ENCODE assay signal across 1 cellular context in the genomic region with DNA sequence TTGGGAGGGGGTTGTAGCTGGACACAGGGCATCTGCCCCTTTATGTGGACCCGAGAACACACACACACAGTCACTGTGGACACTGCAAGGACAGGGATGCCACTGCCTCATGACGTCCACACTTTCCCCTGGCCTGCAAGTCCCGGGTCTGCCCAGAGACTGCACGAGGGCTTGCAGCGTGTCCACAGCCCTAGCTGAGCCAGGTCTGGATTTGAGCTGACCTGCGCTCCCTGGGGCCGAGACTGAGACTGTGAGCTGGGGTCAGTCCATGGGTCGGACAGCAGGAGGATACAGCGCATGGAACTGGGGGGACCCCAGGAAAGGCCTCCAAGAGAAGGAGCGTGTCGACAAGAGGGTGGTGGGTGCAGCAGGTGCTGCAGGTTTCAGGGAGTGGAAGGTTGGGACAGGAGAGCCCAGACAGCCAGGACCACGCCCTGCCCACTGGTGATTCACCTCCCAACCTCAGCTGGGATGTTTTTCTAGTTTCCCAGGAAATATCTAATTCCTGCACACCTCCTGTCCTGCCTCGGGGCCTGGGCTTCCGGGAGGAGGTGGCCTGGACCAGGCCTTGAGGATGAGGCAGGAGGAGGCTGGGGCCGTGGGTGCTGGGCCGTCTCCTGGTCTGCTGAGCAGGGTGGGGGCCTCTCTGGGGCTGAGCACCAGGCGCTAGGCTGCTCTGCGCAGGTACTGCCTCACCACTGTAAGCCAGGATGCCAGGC.
TF ChIP-seq lines count a peak whose summit lies in the region.

No MANE protein-coding gene starts in this region.

TF ChIP-seq in HepG2, 621 proteins besides CTCF, POLR2A, EP300 and RAD21 (continues in another document):
- TF ChIP-seq POLR2AphosphoS5 (IDR thresholded peaks at IDR 0.05; ENCODE audit: low read depth, low read length): 0 out of 2 replicates have a peak, but pooled peaks have one; percentile 16
- no peak for TF ChIP-seq ZNF24 (IDR thresholded peaks at IDR 0.05)
- no peak for TF ChIP-seq ZNF841 (CRISPR knock-in tag; IDR thresholded peaks at IDR 0.05; ENCODE audit: borderline replicate concordance)
- TF ChIP-seq HMG20A (CRISPR knock-in tag; IDR thresholded peaks at IDR 0.05; ENCODE audit: borderline replicate concordance): no peak
- TF ChIP-seq FOSL1 (CRISPR knock-in tag; IDR thresholded peaks at IDR 0.05; ENCODE audit: borderline replicate concordance): no peak
- TF ChIP-seq, protein P1, sequence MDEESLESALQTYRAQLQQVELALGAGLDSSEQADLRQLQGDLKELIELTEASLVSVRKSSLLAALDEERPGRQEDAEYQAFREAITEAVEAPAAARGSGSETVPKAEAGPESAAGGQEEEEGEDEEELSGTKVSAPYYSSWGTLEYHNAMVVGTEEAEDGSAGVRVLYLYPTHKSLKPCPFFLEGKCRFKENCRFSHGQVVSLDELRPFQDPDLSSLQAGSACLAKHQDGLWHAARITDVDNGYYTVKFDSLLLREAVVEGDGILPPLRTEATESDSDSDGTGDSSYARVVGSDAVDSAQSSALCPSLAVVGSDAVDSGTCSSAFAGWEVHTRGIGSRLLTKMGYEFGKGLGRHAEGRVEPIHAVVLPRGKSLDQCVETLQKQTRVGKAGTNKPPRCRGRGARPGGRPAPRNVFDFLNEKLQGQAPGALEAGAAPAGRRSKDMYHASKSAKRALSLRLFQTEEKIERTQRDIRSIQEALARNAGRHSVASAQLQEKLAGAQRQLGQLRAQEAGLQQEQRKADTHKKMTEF (CRISPR knock-in tag; IDR thresholded peaks at IDR 0.05): no peak
- TF ChIP-seq, protein P2, sequence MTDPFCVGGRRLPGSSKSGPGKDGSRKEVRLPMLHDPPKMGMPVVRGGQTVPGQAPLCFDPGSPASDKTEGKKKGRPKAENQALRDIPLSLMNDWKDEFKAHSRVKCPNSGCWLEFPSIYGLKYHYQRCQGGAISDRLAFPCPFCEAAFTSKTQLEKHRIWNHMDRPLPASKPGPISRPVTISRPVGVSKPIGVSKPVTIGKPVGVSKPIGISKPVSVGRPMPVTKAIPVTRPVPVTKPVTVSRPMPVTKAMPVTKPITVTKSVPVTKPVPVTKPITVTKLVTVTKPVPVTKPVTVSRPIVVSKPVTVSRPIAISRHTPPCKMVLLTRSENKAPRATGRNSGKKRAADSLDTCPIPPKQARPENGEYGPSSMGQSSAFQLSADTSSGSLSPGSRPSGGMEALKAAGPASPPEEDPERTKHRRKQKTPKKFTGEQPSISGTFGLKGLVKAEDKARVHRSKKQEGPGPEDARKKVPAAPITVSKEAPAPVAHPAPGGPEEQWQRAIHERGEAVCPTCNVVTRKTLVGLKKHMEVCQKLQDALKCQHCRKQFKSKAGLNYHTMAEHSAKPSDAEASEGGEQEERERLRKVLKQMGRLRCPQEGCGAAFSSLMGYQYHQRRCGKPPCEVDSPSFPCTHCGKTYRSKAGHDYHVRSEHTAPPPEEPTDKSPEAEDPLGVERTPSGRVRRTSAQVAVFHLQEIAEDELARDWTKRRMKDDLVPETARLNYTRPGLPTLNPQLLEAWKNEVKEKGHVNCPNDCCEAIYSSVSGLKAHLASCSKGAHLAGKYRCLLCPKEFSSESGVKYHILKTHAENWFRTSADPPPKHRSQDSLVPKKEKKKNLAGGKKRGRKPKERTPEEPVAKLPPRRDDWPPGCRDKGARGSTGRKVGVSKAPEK (CRISPR knock-in tag; IDR thresholded peaks at IDR 0.05; ENCODE audit: borderline replicate concordance): no peak
- TF ChIP-seq ZNF75D (CRISPR knock-in tag; IDR thresholded peaks at IDR 0.05; ENCODE audit: borderline replicate concordance): no peak
- TF ChIP-seq SIN3A (IDR thresholded peaks at IDR 0.05; ENCODE audit: borderline replicate concordance, low read depth, low read length): no peak
- TF ChIP-seq, protein P3, sequence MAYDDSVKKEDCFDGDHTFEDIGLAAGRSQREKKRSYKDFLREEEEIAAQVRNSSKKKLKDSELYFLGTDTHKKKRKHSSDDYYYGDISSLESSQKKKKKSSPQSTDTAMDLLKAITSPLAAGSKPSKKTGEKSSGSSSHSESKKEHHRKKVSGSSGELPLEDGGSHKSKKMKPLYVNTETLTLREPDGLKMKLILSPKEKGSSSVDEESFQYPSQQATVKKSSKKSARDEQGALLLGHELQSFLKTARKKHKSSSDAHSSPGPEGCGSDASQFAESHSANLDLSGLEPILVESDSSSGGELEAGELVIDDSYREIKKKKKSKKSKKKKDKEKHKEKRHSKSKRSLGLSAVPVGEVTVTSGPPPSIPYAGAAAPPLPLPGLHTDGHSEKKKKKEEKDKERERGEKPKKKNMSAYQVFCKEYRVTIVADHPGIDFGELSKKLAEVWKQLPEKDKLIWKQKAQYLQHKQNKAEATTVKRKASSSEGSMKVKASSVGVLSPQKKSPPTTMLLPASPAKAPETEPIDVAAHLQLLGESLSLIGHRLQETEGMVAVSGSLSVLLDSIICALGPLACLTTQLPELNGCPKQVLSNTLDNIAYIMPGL (CRISPR knock-in tag; IDR thresholded peaks at IDR 0.05; ENCODE audit: borderline replicate concordance in 1 of 2, low read depth in 1 of 2): no peak
- TF ChIP-seq TARDBP (CRISPR knock-in tag; IDR thresholded peaks at IDR 0.05): no peak
- no peak; the same call in 1 of the 2 replicates for TF ChIP-seq ZNF326 (CRISPR knock-in tag; IDR thresholded peaks at IDR 0.05; ENCODE audit: borderline replicate concordance)
- TF ChIP-seq AGO1 (IDR thresholded peaks at IDR 0.05; ENCODE audit: low read depth, low read length, poor library complexity, severe bottlenecking): no peak
- TF ChIP-seq ZNF432 (CRISPR knock-in tag; IDR thresholded peaks at IDR 0.05; ENCODE audit: borderline replicate concordance): no peak
- TF ChIP-seq, protein P4, sequence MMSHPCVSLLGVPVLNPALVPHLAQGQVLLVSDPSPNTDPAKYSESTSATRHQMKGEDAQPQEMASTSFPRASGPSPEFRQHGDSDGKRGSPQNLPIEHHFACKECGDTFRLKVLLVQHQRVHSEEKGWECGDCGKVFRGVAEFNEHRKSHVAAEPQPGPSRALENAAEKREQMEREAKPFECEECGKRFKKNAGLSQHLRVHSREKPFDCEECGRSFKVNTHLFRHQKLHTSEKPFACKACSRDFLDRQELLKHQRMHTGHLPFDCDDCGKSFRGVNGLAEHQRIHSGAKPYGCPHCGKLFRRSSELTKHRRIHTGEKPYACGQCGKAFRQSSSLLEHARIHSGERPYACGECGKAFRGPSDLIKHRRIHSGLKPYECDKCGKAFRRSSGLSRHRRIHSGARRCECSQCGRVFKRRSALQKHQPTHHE (CRISPR knock-in tag; IDR thresholded peaks at IDR 0.05; ENCODE audit: borderline replicate concordance): no peak
- no peak for TF ChIP-seq NCOR1 (IDR thresholded peaks at IDR 0.05; ENCODE audit: borderline replicate concordance, low read length)
- TF ChIP-seq, protein P5, sequence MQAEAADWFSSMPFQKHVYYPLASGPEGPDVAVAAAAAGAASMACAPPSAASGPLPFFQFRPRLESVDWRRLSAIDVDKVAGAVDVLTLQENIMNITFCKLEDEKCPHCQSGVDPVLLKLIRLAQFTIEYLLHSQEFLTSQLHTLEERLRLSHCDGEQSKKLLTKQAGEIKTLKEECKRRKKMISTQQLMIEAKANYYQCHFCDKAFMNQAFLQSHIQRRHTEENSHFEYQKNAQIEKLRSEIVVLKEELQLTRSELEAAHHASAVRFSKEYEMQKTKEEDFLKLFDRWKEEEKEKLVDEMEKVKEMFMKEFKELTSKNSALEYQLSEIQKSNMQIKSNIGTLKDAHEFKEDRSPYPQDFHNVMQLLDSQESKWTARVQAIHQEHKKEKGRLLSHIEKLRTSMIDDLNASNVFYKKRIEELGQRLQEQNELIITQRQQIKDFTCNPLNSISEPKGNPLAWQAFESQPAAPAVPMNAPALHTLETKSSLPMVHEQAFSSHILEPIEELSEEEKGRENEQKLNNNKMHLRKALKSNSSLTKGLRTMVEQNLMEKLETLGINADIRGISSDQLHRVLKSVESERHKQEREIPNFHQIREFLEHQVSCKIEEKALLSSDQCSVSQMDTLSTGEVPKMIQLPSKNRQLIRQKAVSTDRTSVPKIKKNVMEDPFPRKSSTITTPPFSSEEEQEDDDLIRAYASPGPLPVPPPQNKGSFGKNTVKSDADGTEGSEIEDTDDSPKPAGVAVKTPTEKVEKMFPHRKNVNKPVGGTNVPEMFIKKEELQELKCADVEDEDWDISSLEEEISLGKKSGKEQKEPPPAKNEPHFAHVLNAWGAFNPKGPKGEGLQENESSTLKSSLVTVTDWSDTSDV (CRISPR knock-in tag; IDR thresholded peaks at IDR 0.05): no peak
- no peak for TF ChIP-seq ZNF329 (CRISPR knock-in tag; IDR thresholded peaks at IDR 0.05; ENCODE audit: low read depth)
- TF ChIP-seq, protein P6, sequence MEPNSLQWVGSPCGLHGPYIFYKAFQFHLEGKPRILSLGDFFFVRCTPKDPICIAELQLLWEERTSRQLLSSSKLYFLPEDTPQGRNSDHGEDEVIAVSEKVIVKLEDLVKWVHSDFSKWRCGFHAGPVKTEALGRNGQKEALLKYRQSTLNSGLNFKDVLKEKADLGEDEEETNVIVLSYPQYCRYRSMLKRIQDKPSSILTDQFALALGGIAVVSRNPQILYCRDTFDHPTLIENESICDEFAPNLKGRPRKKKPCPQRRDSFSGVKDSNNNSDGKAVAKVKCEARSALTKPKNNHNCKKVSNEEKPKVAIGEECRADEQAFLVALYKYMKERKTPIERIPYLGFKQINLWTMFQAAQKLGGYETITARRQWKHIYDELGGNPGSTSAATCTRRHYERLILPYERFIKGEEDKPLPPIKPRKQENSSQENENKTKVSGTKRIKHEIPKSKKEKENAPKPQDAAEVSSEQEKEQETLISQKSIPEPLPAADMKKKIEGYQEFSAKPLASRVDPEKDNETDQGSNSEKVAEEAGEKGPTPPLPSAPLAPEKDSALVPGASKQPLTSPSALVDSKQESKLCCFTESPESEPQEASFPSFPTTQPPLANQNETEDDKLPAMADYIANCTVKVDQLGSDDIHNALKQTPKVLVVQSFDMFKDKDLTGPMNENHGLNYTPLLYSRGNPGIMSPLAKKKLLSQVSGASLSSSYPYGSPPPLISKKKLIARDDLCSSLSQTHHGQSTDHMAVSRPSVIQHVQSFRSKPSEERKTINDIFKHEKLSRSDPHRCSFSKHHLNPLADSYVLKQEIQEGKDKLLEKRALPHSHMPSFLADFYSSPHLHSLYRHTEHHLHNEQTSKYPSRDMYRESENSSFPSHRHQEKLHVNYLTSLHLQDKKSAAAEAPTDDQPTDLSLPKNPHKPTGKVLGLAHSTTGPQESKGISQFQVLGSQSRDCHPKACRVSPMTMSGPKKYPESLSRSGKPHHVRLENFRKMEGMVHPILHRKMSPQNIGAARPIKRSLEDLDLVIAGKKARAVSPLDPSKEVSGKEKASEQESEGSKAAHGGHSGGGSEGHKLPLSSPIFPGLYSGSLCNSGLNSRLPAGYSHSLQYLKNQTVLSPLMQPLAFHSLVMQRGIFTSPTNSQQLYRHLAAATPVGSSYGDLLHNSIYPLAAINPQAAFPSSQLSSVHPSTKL (CRISPR knock-in tag; IDR thresholded peaks at IDR 0.05): no peak
- TF ChIP-seq THYN1 (CRISPR knock-in tag; IDR thresholded peaks at IDR 0.05; ENCODE audit: borderline replicate concordance, low read depth): no peak
- TF ChIP-seq SAP130 (CRISPR knock-in tag; IDR thresholded peaks at IDR 0.05; ENCODE audit: low read depth): no peak
- no peak for TF ChIP-seq NFIC (IDR thresholded peaks at IDR 0.05; ENCODE audit: low read length)
- TF ChIP-seq, protein P7, sequence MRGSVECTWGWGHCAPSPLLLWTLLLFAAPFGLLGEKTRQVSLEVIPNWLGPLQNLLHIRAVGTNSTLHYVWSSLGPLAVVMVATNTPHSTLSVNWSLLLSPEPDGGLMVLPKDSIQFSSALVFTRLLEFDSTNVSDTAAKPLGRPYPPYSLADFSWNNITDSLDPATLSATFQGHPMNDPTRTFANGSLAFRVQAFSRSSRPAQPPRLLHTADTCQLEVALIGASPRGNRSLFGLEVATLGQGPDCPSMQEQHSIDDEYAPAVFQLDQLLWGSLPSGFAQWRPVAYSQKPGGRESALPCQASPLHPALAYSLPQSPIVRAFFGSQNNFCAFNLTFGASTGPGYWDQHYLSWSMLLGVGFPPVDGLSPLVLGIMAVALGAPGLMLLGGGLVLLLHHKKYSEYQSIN (CRISPR knock-in tag; IDR thresholded peaks at IDR 0.05; ENCODE audit: borderline replicate concordance): no peak
- TF ChIP-seq, protein P8, sequence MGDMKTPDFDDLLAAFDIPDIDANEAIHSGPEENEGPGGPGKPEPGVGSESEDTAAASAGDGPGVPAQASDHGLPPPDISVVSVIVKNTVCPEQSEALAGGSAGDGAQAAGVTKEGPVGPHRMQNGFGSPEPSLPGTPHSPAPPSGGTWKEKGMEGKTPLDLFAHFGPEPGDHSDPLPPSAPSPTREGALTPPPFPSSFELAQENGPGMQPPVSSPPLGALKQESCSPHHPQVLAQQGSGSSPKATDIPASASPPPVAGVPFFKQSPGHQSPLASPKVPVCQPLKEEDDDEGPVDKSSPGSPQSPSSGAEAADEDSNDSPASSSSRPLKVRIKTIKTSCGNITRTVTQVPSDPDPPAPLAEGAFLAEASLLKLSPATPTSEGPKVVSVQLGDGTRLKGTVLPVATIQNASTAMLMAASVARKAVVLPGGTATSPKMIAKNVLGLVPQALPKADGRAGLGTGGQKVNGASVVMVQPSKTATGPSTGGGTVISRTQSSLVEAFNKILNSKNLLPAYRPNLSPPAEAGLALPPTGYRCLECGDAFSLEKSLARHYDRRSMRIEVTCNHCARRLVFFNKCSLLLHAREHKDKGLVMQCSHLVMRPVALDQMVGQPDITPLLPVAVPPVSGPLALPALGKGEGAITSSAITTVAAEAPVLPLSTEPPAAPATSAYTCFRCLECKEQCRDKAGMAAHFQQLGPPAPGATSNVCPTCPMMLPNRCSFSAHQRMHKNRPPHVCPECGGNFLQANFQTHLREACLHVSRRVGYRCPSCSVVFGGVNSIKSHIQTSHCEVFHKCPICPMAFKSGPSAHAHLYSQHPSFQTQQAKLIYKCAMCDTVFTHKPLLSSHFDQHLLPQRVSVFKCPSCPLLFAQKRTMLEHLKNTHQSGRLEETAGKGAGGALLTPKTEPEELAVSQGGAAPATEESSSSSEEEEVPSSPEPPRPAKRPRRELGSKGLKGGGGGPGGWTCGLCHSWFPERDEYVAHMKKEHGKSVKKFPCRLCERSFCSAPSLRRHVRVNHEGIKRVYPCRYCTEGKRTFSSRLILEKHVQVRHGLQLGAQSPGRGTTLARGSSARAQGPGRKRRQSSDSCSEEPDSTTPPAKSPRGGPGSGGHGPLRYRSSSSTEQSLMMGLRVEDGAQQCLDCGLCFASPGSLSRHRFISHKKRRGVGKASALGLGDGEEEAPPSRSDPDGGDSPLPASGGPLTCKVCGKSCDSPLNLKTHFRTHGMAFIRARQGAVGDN (CRISPR knock-in tag; IDR thresholded peaks at IDR 0.05): peak; percentile 55; the same call in 1 of the 2 replicates
